Comparison of ENCODE assay signal across 8 cellular contexts in the genomic region with DNA sequence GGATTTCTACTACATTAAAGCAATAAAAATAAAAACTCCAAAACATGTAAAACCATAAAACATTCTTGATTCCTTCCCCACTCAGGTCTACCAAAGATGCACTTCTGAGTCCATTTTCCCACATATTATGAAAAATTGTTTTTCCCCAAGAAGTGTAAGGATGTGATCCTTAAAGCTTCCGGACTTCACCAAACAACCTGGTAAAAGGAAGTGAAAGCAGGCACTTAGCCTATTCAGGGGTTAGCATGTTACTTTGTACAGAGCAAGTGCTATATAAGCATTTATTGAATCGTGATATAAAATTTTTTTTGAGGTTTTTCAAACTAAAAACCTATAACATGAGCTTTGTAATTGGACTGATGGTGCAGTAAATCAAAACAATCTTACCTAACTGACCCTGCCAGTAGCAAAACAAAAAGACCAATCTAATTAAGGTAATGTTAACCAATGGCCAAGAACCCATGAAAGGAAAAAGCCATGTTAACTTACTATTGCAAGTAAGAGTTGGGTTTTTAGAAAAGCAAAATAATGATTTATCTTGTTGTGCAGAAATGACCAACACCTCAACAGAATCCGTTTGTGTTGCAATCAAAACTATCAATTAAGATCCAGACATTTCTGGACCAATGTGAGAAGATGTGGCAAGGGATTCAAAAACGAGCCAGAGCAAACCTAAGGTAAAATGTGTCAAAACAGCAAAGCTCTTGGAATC. TPM values are rescaled to one million over a fixed set of nuclear protein-coding genes. Genes with fewer than 3 reads are reported as not detected.
DNase-seq lines count a peak whose midpoint lies in the region; ATAC-seq and TF ChIP-seq lines count a peak whose summit lies in the region.

No MANE protein-coding gene starts in this region.

- H4K20me1 ChIP-seq in hepatocyte (ENCODE audit: insufficient read depth, poor library complexity, severe bottlenecking), result peaks cover 58% of the 10 kb centered on the region

- ATAC-seq in WTC11 (no peak), GM21367 (IDR thresholded peaks at IDR 0.05; ENCODE audit: unreplicated experiment) (no peak)
- ATAC-seq in stimulated activated naive B cell treated with anti-CD40 and anti-IgM and Interleukin-4, amounts not matched to agents 10 μg/mL and 1 μg/mL and 100 μg/mL, for 72 hours (replicated peaks), result no peak

- H3K4me3 ChIP-seq in hepatocyte, result peak overlapping the region; percentile 100

- peaks cover 53% of the 10 kb centered on the region for H3K4me1 Mint-ChIP-seq in WTC11
- peaks cover 27 to 59% of the 10 kb centered on the region in 2 donors for H3K4me1 Mint-ChIP-seq in stimulated activated naive B cell treated with anti-CD40 and anti-IgM and Interleukin-4, amounts not matched to agents 10 μg/mL and 1 μg/mL and 100 μg/mL, for 72 hours

- H3K27me3 ChIP-seq in hepatocyte, result no peaks in the 10 kb centered on the region

- H3K4me3 Mint-ChIP-seq in WTC11, result peak overlapping the region; percentile 93
- peak overlapping the region; percentile 90 to 93 for H3K4me3 Mint-ChIP-seq in stimulated activated naive B cell treated with anti-CD40 and anti-IgM and Interleukin-4, amounts not matched to agents 10 μg/mL and 1 μg/mL and 100 μg/mL, for 72 hours

- no peaks in the 10 kb centered on the region for H3K36me3 ChIP-seq in hepatocyte (replicated peaks; ENCODE audit: insufficient read depth, low read depth)

- no peaks in the 10 kb centered on the region for H3K27me3 Mint-ChIP-seq in WTC11 (ENCODE audit: low read depth)
- H3K27me3 Mint-ChIP-seq in stimulated activated naive B cell treated with anti-CD40 and anti-IgM and Interleukin-4, amounts not matched to agents 10 μg/mL and 1 μg/mL and 100 μg/mL, for 72 hours, result no peaks in the 10 kb centered on the region

- peak overlapping the region; percentile 99 for H3K27ac ChIP-seq in hepatocyte

- H3K4me1 ChIP-seq in hepatocyte (ENCODE audit: insufficient read depth), result peaks cover 34% of the 10 kb centered on the region

- POLR2A ChIA-PET in WTC11 (lab: Charles Lee), result no interaction called here

- H3K36me3 Mint-ChIP-seq in WTC11, result peaks cover 4% of the 10 kb centered on the region; the same call in 1 of the 2 replicates
- peaks cover 12 to 19% of the 10 kb centered on the region in 2 donors for H3K36me3 Mint-ChIP-seq in stimulated activated naive B cell treated with anti-CD40 and anti-IgM and Interleukin-4, amounts not matched to agents 10 μg/mL and 1 μg/mL and 100 μg/mL, for 72 hours

- CTCF ChIA-PET in WTC11 (lab: Charles Lee), result no interaction called here

- H3K4me2 ChIP-seq in hepatocyte, result peak overlapping the region; percentile 80

- peaks cover 85% of the 10 kb centered on the region for H3K79me2 ChIP-seq in hepatocyte

- no peak overlapping the region for H2AFZ ChIP-seq in hepatocyte

- 26% methylated on average over 4 of the region's 4 CpGs for WGBS in hepatocyte (ENCODE audit: low lambda C conversion rate, missing lambda C conversion rate)

- no peak for TF ChIP-seq CTCF in WTC11 (IDR thresholded peaks at IDR 0.05)
- TF ChIP-seq CTCF in hepatocyte (IDR thresholded peaks at IDR 0.05; ENCODE audit: poor library complexity), result no peak

- H3K27ac Mint-ChIP-seq in WTC11, result peak overlapping the region; percentile 96
- H3K27ac Mint-ChIP-seq in stimulated activated naive B cell treated with anti-CD40 and anti-IgM and Interleukin-4, amounts not matched to agents 10 μg/mL and 1 μg/mL and 100 μg/mL, for 72 hours, result peak overlapping the region; percentile 98

- DNase-seq in SIG-M5 treated with dmso at 0.1 percent for 504 hours (lab: John Stamatoyannopoulos, UW; ENCODE audit: unreplicated experiment) (peak; percentile 62), SIG-M5 (lab: John Stamatoyannopoulos, UW) (no peak), WTC11 (ENCODE audit: low spot score) (no peak), hepatocyte (ENCODE audit: low spot score) (no peak), AG08395 (ENCODE audit: low spot score) (no peak), Kasumi-1 (lab: John Stamatoyannopoulos, UW) (no peak)
- no peak for DNase-seq in stimulated activated naive B cell treated with anti-CD40 and anti-IgM and Interleukin-4, amounts not matched to agents 10 μg/mL and 1 μg/mL and 100 μg/mL, for 72 hours

- no peaks in the 10 kb centered on the region for H3K9me2 ChIP-seq in hepatocyte (replicated peaks; ENCODE audit: insufficient read depth)

- H3K9me3 ChIP-seq in hepatocyte (ENCODE audit: low read depth), result no peaks in the 10 kb centered on the region

- no peaks in the 10 kb centered on the region for H3K9me3 Mint-ChIP-seq in WTC11
- H3K9me3 Mint-ChIP-seq in stimulated activated naive B cell treated with anti-CD40 and anti-IgM and Interleukin-4, amounts not matched to agents 10 μg/mL and 1 μg/mL and 100 μg/mL, for 72 hours, result no peaks in the 10 kb centered on the region

TF ChIP-seq in WTC11, 78 proteins besides CTCF, POLR2A, EP300 and RAD21 (continues in another document):
- no peak for TF ChIP-seq FOXK1 (CRISPR knock-in tag; IDR thresholded peaks at IDR 0.05)
- TF ChIP-seq NR2C2 (CRISPR knock-in tag; IDR thresholded peaks at IDR 0.05), result no peak
- TF ChIP-seq, protein P1, sequence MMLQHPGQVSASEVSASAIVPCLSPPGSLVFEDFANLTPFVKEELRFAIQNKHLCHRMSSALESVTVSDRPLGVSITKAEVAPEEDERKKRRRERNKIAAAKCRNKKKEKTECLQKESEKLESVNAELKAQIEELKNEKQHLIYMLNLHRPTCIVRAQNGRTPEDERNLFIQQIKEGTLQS (CRISPR knock-in tag; conservative IDR thresholded peaks at IDR 0.05), result no peak
- no peak for TF ChIP-seq KAT7 (CRISPR knock-in tag; IDR thresholded peaks at IDR 0.05; ENCODE audit: borderline replicate concordance)
- no peak for TF ChIP-seq CBFB (CRISPR knock-in tag; IDR thresholded peaks at IDR 0.05; ENCODE audit: low read depth)
- TF ChIP-seq, protein P2, sequence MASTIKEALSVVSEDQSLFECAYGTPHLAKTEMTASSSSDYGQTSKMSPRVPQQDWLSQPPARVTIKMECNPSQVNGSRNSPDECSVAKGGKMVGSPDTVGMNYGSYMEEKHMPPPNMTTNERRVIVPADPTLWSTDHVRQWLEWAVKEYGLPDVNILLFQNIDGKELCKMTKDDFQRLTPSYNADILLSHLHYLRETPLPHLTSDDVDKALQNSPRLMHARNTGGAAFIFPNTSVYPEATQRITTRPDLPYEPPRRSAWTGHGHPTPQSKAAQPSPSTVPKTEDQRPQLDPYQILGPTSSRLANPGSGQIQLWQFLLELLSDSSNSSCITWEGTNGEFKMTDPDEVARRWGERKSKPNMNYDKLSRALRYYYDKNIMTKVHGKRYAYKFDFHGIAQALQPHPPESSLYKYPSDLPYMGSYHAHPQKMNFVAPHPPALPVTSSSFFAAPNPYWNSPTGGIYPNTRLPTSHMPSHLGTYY (CRISPR knock-in tag; IDR thresholded peaks at IDR 0.05), result no peak
- TF ChIP-seq, protein P3, sequence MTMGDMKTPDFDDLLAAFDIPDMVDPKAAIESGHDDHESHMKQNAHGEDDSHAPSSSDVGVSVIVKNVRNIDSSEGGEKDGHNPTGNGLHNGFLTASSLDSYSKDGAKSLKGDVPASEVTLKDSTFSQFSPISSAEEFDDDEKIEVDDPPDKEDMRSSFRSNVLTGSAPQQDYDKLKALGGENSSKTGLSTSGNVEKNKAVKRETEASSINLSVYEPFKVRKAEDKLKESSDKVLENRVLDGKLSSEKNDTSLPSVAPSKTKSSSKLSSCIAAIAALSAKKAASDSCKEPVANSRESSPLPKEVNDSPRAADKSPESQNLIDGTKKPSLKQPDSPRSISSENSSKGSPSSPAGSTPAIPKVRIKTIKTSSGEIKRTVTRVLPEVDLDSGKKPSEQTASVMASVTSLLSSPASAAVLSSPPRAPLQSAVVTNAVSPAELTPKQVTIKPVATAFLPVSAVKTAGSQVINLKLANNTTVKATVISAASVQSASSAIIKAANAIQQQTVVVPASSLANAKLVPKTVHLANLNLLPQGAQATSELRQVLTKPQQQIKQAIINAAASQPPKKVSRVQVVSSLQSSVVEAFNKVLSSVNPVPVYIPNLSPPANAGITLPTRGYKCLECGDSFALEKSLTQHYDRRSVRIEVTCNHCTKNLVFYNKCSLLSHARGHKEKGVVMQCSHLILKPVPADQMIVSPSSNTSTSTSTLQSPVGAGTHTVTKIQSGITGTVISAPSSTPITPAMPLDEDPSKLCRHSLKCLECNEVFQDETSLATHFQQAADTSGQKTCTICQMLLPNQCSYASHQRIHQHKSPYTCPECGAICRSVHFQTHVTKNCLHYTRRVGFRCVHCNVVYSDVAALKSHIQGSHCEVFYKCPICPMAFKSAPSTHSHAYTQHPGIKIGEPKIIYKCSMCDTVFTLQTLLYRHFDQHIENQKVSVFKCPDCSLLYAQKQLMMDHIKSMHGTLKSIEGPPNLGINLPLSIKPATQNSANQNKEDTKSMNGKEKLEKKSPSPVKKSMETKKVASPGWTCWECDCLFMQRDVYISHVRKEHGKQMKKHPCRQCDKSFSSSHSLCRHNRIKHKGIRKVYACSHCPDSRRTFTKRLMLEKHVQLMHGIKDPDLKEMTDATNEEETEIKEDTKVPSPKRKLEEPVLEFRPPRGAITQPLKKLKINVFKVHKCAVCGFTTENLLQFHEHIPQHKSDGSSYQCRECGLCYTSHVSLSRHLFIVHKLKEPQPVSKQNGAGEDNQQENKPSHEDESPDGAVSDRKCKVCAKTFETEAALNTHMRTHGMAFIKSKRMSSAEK (CRISPR knock-in tag; IDR thresholded peaks at IDR 0.05; ENCODE audit: borderline replicate concordance), result no peak
- no peak for TF ChIP-seq IRF2 (CRISPR knock-in tag; IDR thresholded peaks at IDR 0.05; ENCODE audit: borderline replicate concordance, low read depth)

RNA-seq across cellular contexts. Expression of gene SETD2, which starts 1.8 kb away (rescaled TPM):
- total RNA-seq in WTC11 (2021), result 33.5 to 39.8 TPM (median 33.5 TPM) in 3 replicates
- total RNA-seq in hepatocyte, result 34.4 and 37.8 TPM in 2 replicates
- 11.4 and 11.9 TPM in 2 replicates for polyA plus RNA-seq in hepatocyte
